8 cellular contexts compared by ENCODE assay signal in the genomic region with DNA sequence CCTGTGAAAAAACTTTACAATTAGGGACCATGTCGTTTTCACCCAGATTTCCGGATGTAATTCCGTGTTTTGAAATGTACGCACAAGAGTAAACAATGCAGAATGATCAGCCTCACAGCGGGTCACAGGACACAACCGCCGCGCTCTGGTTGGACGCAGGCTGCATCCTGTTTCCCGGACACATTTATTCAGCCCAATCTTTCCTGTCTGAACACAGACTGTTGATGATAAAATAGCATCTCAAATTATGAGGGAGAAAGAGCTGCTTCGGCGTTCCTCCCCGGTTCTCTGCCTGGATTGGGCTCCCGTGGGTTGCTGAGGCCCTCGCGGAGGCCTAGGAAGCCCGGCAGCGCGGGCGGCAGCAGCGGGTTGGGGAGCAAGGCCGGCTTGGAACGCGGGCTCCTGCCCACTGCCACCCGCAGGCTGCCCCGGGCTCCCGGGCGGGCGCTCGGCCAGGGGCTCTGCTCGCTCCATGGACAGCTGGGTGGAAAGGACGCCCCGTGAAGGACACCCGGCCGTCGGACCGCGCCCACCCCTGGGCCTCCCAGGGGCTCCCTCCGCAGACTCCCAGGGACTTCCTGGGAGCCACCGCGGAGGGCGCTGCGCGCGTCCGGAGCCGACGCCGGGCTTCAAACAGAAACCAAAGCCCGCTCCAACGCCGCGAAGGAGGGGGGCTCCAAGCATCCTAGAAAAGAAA.
DNase-seq lines count a peak whose midpoint lies in the region; ATAC-seq, FAIRE-seq and TF ChIP-seq lines count a peak whose summit lies in the region.

No MANE protein-coding gene starts in this region.

- peak overlapping the region; percentile 97; the same call in 1 of the 2 replicates for H4K8ac ChIP-seq in H1 (ENCODE audit: extremely low read depth, insufficient read depth, low read length)

- H3K27me3 Mint-ChIP-seq in stimulated activated naive CD8-positive, alpha-beta T cell treated with anti-CD3 and anti-CD28 coated beads, Interleukin-15, Interleukin-2, amounts not matched to agents 100 ng/mL and 50 ng/mL, for 24 hours: peaks cover 39% of the 10 kb centered on the region
- H3K27me3 Mint-ChIP-seq in activated naive CD4-positive, alpha-beta T cell treated with anti-CD3 and anti-CD28 coated beads for 36 hours (ENCODE audit: low read depth): peaks cover 25% of the 10 kb centered on the region

- peak; percentile 48 for DNase-seq in GM06990 (ENCODE audit: extremely low read depth, insufficient read length)
- DNase-seq in RWPE1 (ENCODE audit: low spot score): peak; percentile 61
- DNase-seq in H1 (ENCODE audit: low read depth in 1 of 2, low spot score in 2 of 2): peak; percentile 38 to 77
- DNase-seq in HepG2 (ENCODE audit: low spot score): peak; percentile 18
- no peak for DNase-seq in activated naive CD4-positive, alpha-beta T cell treated with anti-CD3 and anti-CD28 coated beads for 36 hours

- H3K9me3 ChIP-seq in HUES48 (ENCODE audit: control insufficient read depth, insufficient read depth, low read length): no peaks in the 10 kb centered on the region
- no peaks in the 10 kb centered on the region for H3K9me3 ChIP-seq in H1 (ENCODE audit: insufficient read depth in 2 of 2, low read depth in 1 of 2, low read length in 1 of 2)
- H3K9me3 ChIP-seq in HepG2 (ENCODE audit: low read length): no peaks in the 10 kb centered on the region

- CTCF ChIA-PET in RWPE1 (lab: Yijun Ruan, JAX) (no interaction called here), H1 (lab: Charles Lee; ENCODE audit: partially characterized antibody) (interaction anchor here (0.6 to 2.3 kb wide), 15 partner anchors 10 to 712 kb away, joined by 3 to 9 read pairs (median 4); no protein-coding TSS in a partner anchor), HepG2 (lab: Yijun Ruan, JAX; ENCODE audit: low intra/inter-chr PET ratio, low total read pairs) (no interaction called here)
- CTCF ChIA-PET in activated naive CD4-positive, alpha-beta T cell treated with anti-CD3 and anti-CD28 coated beads for 36 hours (lab: Charles Lee): no interaction called here

- ATAC-seq in GM21717 (IDR thresholded peaks at IDR 0.05; ENCODE audit: unreplicated experiment) (peak; percentile 82), HepG2 (peak; percentile 98)

- H3K27me3 ChIP-seq in GM06990 (replicated peaks; ENCODE audit: control insufficient read depth, insufficient read depth, low read length): no peaks in the 10 kb centered on the region
- peaks cover 18% of the 10 kb centered on the region for H3K27me3 ChIP-seq in HUES48 (ENCODE audit: control insufficient read depth, insufficient read depth, low read length)
- peaks cover 0 to 4% (median 2%) of the 10 kb centered on the region in 4 experiments; a peak in 1 of 7 replicates for H3K27me3 ChIP-seq in H1 (replicated peaks in 1 of 4; ENCODE audit: control insufficient read depth in 3 of 4, extremely low read depth in 1 of 4, insufficient read depth in 3 of 4, low read length in 3 of 4)
- H3K27me3 ChIP-seq in HepG2 (ENCODE audit: control insufficient read depth in 1 of 2, insufficient read depth in 2 of 2, low read length in 2 of 2): peaks cover 0 to 5% of the 10 kb centered on the region in 2 experiments; a peak in 2 of 5 replicates

- H2BK12ac ChIP-seq in H1 (ENCODE audit: low read depth, low read length): peak overlapping the region; percentile 45; the same call in 1 of the 2 replicates

- H2BK20ac ChIP-seq in H1 (ENCODE audit: low read length): no peak overlapping the region

- no peak overlapping the region for H3K27ac Mint-ChIP-seq in stimulated activated naive CD8-positive, alpha-beta T cell treated with anti-CD3 and anti-CD28 coated beads, Interleukin-15, Interleukin-2, amounts not matched to agents 100 ng/mL and 50 ng/mL, for 24 hours
- no peak overlapping the region for H3K27ac Mint-ChIP-seq in activated naive CD4-positive, alpha-beta T cell treated with anti-CD3 and anti-CD28 coated beads for 36 hours

- TF ChIP-seq EP300 in H1 (IDR thresholded peaks at IDR 0.05; ENCODE audit: borderline replicate concordance in 1 of 2, low read depth in 2 of 2, low read length in 2 of 2) (peak in 1 of 2 experiments; percentile 38; a peak in 1 of 3 replicates), HepG2 (IDR thresholded peaks at IDR 0.05; ENCODE audit: low read depth in 2 of 2, low read length in 2 of 2) (no peak), HepG2 (CRISPR knock-in tag; IDR thresholded peaks at IDR 0.05; ENCODE audit: borderline replicate concordance) (no peak)

- no peak overlapping the region for H3K23ac ChIP-seq in H1 (ENCODE audit: insufficient read length)

- H3K79me2 ChIP-seq in H1 (ENCODE audit: control insufficient read depth in 1 of 2, insufficient read depth in 2 of 2, low read length in 2 of 2) (no peaks in the 10 kb centered on the region), HepG2 (ENCODE audit: insufficient read depth, low read length) (no peaks in the 10 kb centered on the region)

- no peak overlapping the region for H2AK5ac ChIP-seq in H1 (ENCODE audit: low read depth, low read length)

- TF ChIP-seq CTCF in GM06990 (IDR thresholded peaks at IDR 0.05; ENCODE audit: insufficient read depth, low read length, poor library complexity, severe bottlenecking) (no peak), RWPE1 (conservative IDR thresholded peaks at IDR 0.05; ENCODE audit: low read depth) (peak; percentile 62), H1 (IDR thresholded peaks at IDR 0.05; ENCODE audit: control extremely low read depth in 1 of 3, insufficient read depth in 1 of 3, low read depth in 1 of 3, low read length in 3 of 3) (peak; percentile 39 to 55 (median 51)), HepG2 (CRISPR knock-in tag; IDR thresholded peaks at IDR 0.05) (peak; percentile 52)

- H4K91ac ChIP-seq in H1 (replicated peaks; ENCODE audit: insufficient read length, low read length): no peak overlapping the region

- FAIRE-seq in H1 (lab: Jason Lieb, UNC): peak; percentile 69
- no peak for FAIRE-seq in HepG2 (lab: Jason Lieb, UNC)

- POLR2A ChIA-PET in RWPE1 (lab: Yijun Ruan, JAX; ENCODE audit: low non-redundant PET): no interaction called here
- POLR2A ChIA-PET in H1 (lab: Charles Lee; ENCODE audit: partially characterized antibody): interaction anchor here (0.6 kb wide), 1 partner anchor 1518 kb away, joined by 3 read pairs; no protein-coding TSS in a partner anchor
- POLR2A ChIA-PET in HepG2 (lab: Yijun Ruan, JAX): no interaction called here

- H3K23me2 ChIP-seq in H1 (ENCODE audit: low read depth, low read length): no peaks in the 10 kb centered on the region; the same call in none of the 2 replicates

- H3K18ac ChIP-seq in H1 (ENCODE audit: extremely low read depth, low read length): 0 out of 2 replicates have a peak overlapping the region, but pooled peaks have one; percentile 36

- no TSS peak for BruUV-seq in HepG2 (replicated peaks; lab: Mats Ljungman, UMichigan)

- H3K79me1 ChIP-seq in H1 (ENCODE audit: low read depth, low read length): no peaks in the 10 kb centered on the region

- H3K4me2 ChIP-seq in H1 (ENCODE audit: insufficient read depth in 1 of 2, low read depth in 2 of 2, low read length in 2 of 2) (peak overlapping the region; percentile 83 to 90), HepG2 (ENCODE audit: low read depth, low read length) (peak overlapping the region; percentile 84)

- H3K4me3 Mint-ChIP-seq in stimulated activated naive CD8-positive, alpha-beta T cell treated with anti-CD3 and anti-CD28 coated beads, Interleukin-15, Interleukin-2, amounts not matched to agents 100 ng/mL and 50 ng/mL, for 24 hours: peak overlapping the region; percentile 48
- no peak overlapping the region for H3K4me3 Mint-ChIP-seq in activated naive CD4-positive, alpha-beta T cell treated with anti-CD3 and anti-CD28 coated beads for 36 hours

- peak in 1 of 2 experiments; percentile 51; a peak in 1 of 3 replicates for TF ChIP-seq POLR2A in H1 (IDR thresholded peaks at IDR 0.05; ENCODE audit: control extremely low read depth in 1 of 2, low read depth in 2 of 2, low read length in 2 of 2)
- no peak for TF ChIP-seq POLR2A in HepG2 (IDR thresholded peaks at IDR 0.05; ENCODE audit: insufficient read depth in 1 of 2, low read depth in 2 of 2, low read length in 2 of 2)

- no peak overlapping the region for H3K4ac ChIP-seq in H1 (replicated peaks; ENCODE audit: insufficient read length, low read depth, low read length)

- WGBS in H1 (ENCODE audit: extremely low coverage in 1 of 2, insufficient coverage in 1 of 2, insufficient read length in 1 of 2, insufficient replicate concordance in 2 of 2, low coverage in 1 of 2, low lambda C conversion rate in 2 of 2, missing lambda C conversion rate in 1 of 2), 2 experiments: 2% methylated on average over 28 of the region's 53 CpGs; no CpG with 5 or more reads in 1 of the 2 experiments
- under 1% methylated on average over 15 of the region's 53 CpGs for WGBS in HepG2 (ENCODE audit: low lambda C conversion rate)

- H3K9ac ChIP-seq in HUES48 (ENCODE audit: low read depth, low read length) (peak overlapping the region; percentile 79), H1 (replicated peaks in 1 of 4; ENCODE audit: extremely low read depth in 1 of 4, low read depth in 3 of 4, low read length in 3 of 4) (peak overlapping the region; percentile 64 to 91 (median 76)), HepG2 (ENCODE audit: insufficient read depth, low read depth, low read length) (peak overlapping the region; percentile 63; the same call in 1 of the 2 replicates)

- H3K27ac ChIP-seq in HUES48 (ENCODE audit: low read depth, low read length) (peak overlapping the region; percentile 56), RWPE1 (peak overlapping the region; percentile 48), H1 (ENCODE audit: low read depth, low read length) (no peak overlapping the region; the same call in 1 of the 2 replicates), HepG2 (ENCODE audit: extremely low read length, insufficient read depth, low read length) (no peak overlapping the region)

- H3K56ac ChIP-seq in H1 (replicated peaks; ENCODE audit: insufficient read length, low read depth, low read length): no peak overlapping the region

- no peak overlapping the region for H3K14ac ChIP-seq in H1 (ENCODE audit: insufficient read length)

- H3K9me3 Mint-ChIP-seq in stimulated activated naive CD8-positive, alpha-beta T cell treated with anti-CD3 and anti-CD28 coated beads, Interleukin-15, Interleukin-2, amounts not matched to agents 100 ng/mL and 50 ng/mL, for 24 hours: peaks cover 3% of the 10 kb centered on the region
- peaks cover 3% of the 10 kb centered on the region for H3K9me3 Mint-ChIP-seq in activated naive CD4-positive, alpha-beta T cell treated with anti-CD3 and anti-CD28 coated beads for 36 hours

- H3K4me3 ChIP-seq in GM06990 (replicated peaks; ENCODE audit: low read depth, low read length): peak overlapping the region; percentile 15; the same call in 1 of the 2 replicates
- H3K4me3 ChIP-seq in HUES48 (ENCODE audit: low read depth, low read length): peak overlapping the region; percentile 84
- H3K4me3 ChIP-seq in H1 (ENCODE audit: extremely low read depth in 1 of 4, insufficient read depth in 2 of 4, low read depth in 3 of 4, low read length in 4 of 4): peak overlapping the region; percentile 62 to 71 (median 65)
- H3K4me3 ChIP-seq in HepG2 (replicated peaks in 1 of 3; ENCODE audit: insufficient read depth in 1 of 3, low read depth in 2 of 3, low read length in 3 of 3): peak overlapping the region; percentile 57 to 70 (median 62)

- TF ChIP-seq RAD21 in H1 (IDR thresholded peaks at IDR 0.05 in 1 of 2, conservative IDR thresholded peaks at IDR 0.05 in 1 of 2; ENCODE audit: low read depth in 2 of 2, low read length in 2 of 2): peak; percentile 33 to 55
- TF ChIP-seq RAD21 in HepG2 (CRISPR knock-in tag; IDR thresholded peaks at IDR 0.05): no peak

- H3K4me1 Mint-ChIP-seq in stimulated activated naive CD8-positive, alpha-beta T cell treated with anti-CD3 and anti-CD28 coated beads, Interleukin-15, Interleukin-2, amounts not matched to agents 100 ng/mL and 50 ng/mL, for 24 hours (ENCODE audit: low read depth): no peaks in the 10 kb centered on the region
- peaks cover 4% of the 10 kb centered on the region for H3K4me1 Mint-ChIP-seq in activated naive CD4-positive, alpha-beta T cell treated with anti-CD3 and anti-CD28 coated beads for 36 hours (ENCODE audit: low read depth)

- no peak overlapping the region for H4K5ac ChIP-seq in H1 (ENCODE audit: insufficient read length, low read depth, low read length)

- no peak overlapping the region for H2BK120ac ChIP-seq in H1 (replicated peaks; ENCODE audit: low read depth, low read length)

- H3K36me3 ChIP-seq in GM06990 (ENCODE audit: control insufficient read depth, insufficient read depth, low read length) (no peaks in the 10 kb centered on the region), HUES48 (ENCODE audit: control insufficient read depth, insufficient read depth, low read length) (no peaks in the 10 kb centered on the region), H1 (ENCODE audit: control insufficient read depth in 2 of 4, insufficient read depth in 4 of 4, low read length in 3 of 4) (no peaks in the 10 kb centered on the region), HepG2 (replicated peaks in 1 of 2; ENCODE audit: control insufficient read depth in 1 of 2, insufficient read depth in 2 of 2, low read length in 2 of 2) (no peaks in the 10 kb centered on the region)

- peaks cover 26% of the 10 kb centered on the region for H3K4me1 ChIP-seq in HUES48 (ENCODE audit: control insufficient read depth, insufficient read depth, low read length)
- peaks cover 0 to 10% (median 2%) of the 10 kb centered on the region in 4 experiments; a peak in 4 of 7 replicates for H3K4me1 ChIP-seq in H1 (replicated peaks in 1 of 4; ENCODE audit: control insufficient read depth in 3 of 4, insufficient read depth in 4 of 4, low read length in 3 of 4)
- H3K4me1 ChIP-seq in HepG2 (ENCODE audit: insufficient read depth, low read length): peaks cover 9% of the 10 kb centered on the region; the same call in 1 of the 2 replicates

- H2AFZ ChIP-seq in H1 (ENCODE audit: low read length): peak overlapping the region; percentile 91; the same call in 1 of the 2 replicates
- peak overlapping the region; percentile 88 for H2AFZ ChIP-seq in HepG2 (ENCODE audit: low read length)

- in situ Hi-C loops in HepG2 (cut with HindIII; ENCODE audit: extremely low pct_ligation_motif_present, low pct_unique_long_range_greater_than_20kb): no loop called here

- H2BK5ac ChIP-seq in H1 (ENCODE audit: low read depth, low read length): peak overlapping the region; percentile 36; the same call in 1 of the 2 replicates

- H2BK15ac ChIP-seq in H1 (ENCODE audit: low read length): no peak overlapping the region

- intact Hi-C loops in HepG2 (cut with micrococcal nuclease; ENCODE audit: unreplicated experiment): no loop called here
- intact Hi-C loops in activated naive CD4-positive, alpha-beta T cell treated with anti-CD3 and anti-CD28 coated beads for 36 hours (cut with micrococcal nuclease): no loop called here

- H4K20me1 ChIP-seq in H1 (replicated peaks in 1 of 2; ENCODE audit: control insufficient read depth in 1 of 2, insufficient read depth in 2 of 2, low read length in 2 of 2): no peaks in the 10 kb centered on the region
- H4K20me1 ChIP-seq in HepG2 (ENCODE audit: insufficient read depth, low read length): no peaks in the 10 kb centered on the region

- no peaks in the 10 kb centered on the region for H3K36me3 Mint-ChIP-seq in stimulated activated naive CD8-positive, alpha-beta T cell treated with anti-CD3 and anti-CD28 coated beads, Interleukin-15, Interleukin-2, amounts not matched to agents 100 ng/mL and 50 ng/mL, for 24 hours (ENCODE audit: low read depth)
- H3K36me3 Mint-ChIP-seq in activated naive CD4-positive, alpha-beta T cell treated with anti-CD3 and anti-CD28 coated beads for 36 hours (ENCODE audit: low read depth): no peaks in the 10 kb centered on the region

Comparison
In these comparisons a context has a peak if more than half of its experiments do, and no peak if none do; other contexts are left out.
1. H3K4me3 ChIP-seq: peak in every context shown above with its lines; median percentile 84 in HUES48; 65 in H1; 62 in HepG2; 15 in GM06990.
2. H3K27ac ChIP-seq: peak in HUES48 (single experiment) and RWPE1 (single experiment); none in H1 (single experiment) and HepG2 (single experiment).
3. Peak in every context shown above with its lines, with median percentiles within 50 percentile points of each other: H3K9ac ChIP-seq.